Comparison of ENCODE assay signal across 8 cellular contexts in genomic region chr17:47949951-47950350, GRCh38. TPM values are rescaled to one million over a fixed set of nuclear protein-coding genes. Genes with fewer than 3 reads are reported as not detected.
DNase-seq lines count a peak whose midpoint lies in the region; ATAC-seq and TF ChIP-seq lines count a peak whose summit lies in the region.

No MANE protein-coding gene starts in this region.

- peaks cover 2% of the 10 kb centered on the region; the same call in 1 of the 2 replicates for H3F3A ChIP-seq in GM23338 (replicated peaks; ENCODE audit: low read depth)

- intact Hi-C loops in CD4-positive, alpha-beta memory T cell (cut with micrococcal nuclease), result loop anchor here (1.0 to 10.0 kb wide), 4 partner anchors 20 to 668 kb away; no protein-coding TSS in a partner anchor

- H3K9me2 ChIP-seq in GM23338 (ENCODE audit: insufficient read depth), result no peaks in the 10 kb centered on the region

- peak overlapping the region; percentile 92 for H2AFZ ChIP-seq in GM23338

- H3K36me3 ChIP-seq in CD4-positive, alpha-beta memory T cell (ENCODE audit: insufficient read depth, low read length), result peaks cover 4% of the 10 kb centered on the region
- H3K36me3 ChIP-seq in GM23338 (ENCODE audit: insufficient read depth) (no peaks in the 10 kb centered on the region), mucosa of stomach (ENCODE audit: control insufficient read depth, insufficient read depth, low read length) (peaks cover 19% of the 10 kb centered on the region), MG63 (peaks cover 36% of the 10 kb centered on the region)

- peak in 2 of 5 donors; percentile 7 to 15 for DNase-seq in CD4-positive, alpha-beta memory T cell
- DNase-seq in GM23338 (ENCODE audit: low spot score) (peak; percentile 17), erythroblast (lab: John Stamatoyannopoulos, UW) (no peak), MG63 (no peak)
- no peak for DNase-seq in activated naive CD8-positive, alpha-beta T cell treated with anti-CD3 and anti-CD28 coated beads, Interleukin-2, amount 50 U/mL, for 24 hours
- DNase-seq in central memory CD4-positive, alpha-beta T cell, result no peak

- no peaks in the 10 kb centered on the region for H3K79me2 ChIP-seq in GM23338 (replicated peaks; ENCODE audit: insufficient read depth)

- peak overlapping the region in 3 of 7 donors; percentile 47 to 52 (median 49) for H3K27ac Mint-ChIP-seq in CD4-positive, alpha-beta memory T cell
- no peak overlapping the region for H3K27ac Mint-ChIP-seq in GM23338
- H3K27ac Mint-ChIP-seq in activated naive CD8-positive, alpha-beta T cell treated with anti-CD3 and anti-CD28 coated beads, Interleukin-2, amount 50 U/mL, for 24 hours, result peak overlapping the region; percentile 76

- TF ChIP-seq POLR2A in erythroblast (IDR thresholded peaks at IDR 0.05; ENCODE audit: low read length), result no peak

- H3K4me3 Mint-ChIP-seq in CD4-positive, alpha-beta memory T cell, result peak overlapping the region in 4 of 8 donors; percentile 36 to 91 (median 68)
- peak overlapping the region; percentile 63; the same call in 1 of the 3 replicates for H3K4me3 Mint-ChIP-seq in GM23338
- H3K4me3 Mint-ChIP-seq in activated naive CD8-positive, alpha-beta T cell treated with anti-CD3 and anti-CD28 coated beads, Interleukin-2, amount 50 U/mL, for 24 hours, result no peak overlapping the region

- peak overlapping the region; percentile 47 for H3K9ac ChIP-seq in mucosa of stomach (ENCODE audit: low read length)

- peaks cover 17 to 30% (median 23%) of the 10 kb centered on the region in 4 donors for H3K4me1 Mint-ChIP-seq in CD4-positive, alpha-beta memory T cell
- peaks cover 19% of the 10 kb centered on the region for H3K4me1 Mint-ChIP-seq in GM23338
- H3K4me1 Mint-ChIP-seq in activated naive CD8-positive, alpha-beta T cell treated with anti-CD3 and anti-CD28 coated beads, Interleukin-2, amount 50 U/mL, for 24 hours, result peaks cover 37% of the 10 kb centered on the region

- H3K9me3 Mint-ChIP-seq in CD4-positive, alpha-beta memory T cell, result no peaks in the 10 kb centered on the region
- H3K9me3 Mint-ChIP-seq in GM23338, result no peaks in the 10 kb centered on the region
- no peaks in the 10 kb centered on the region for H3K9me3 Mint-ChIP-seq in activated naive CD8-positive, alpha-beta T cell treated with anti-CD3 and anti-CD28 coated beads, Interleukin-2, amount 50 U/mL, for 24 hours

- POLR2A ChIA-PET in CD4-positive, alpha-beta memory T cell (lab: Charles Lee; ENCODE audit: partially characterized antibody), result interaction anchor here (0.8 to 3.8 kb wide), 6 partner anchors 9 to 76 kb away, joined by 4 to 30 read pairs (median 5); partner anchors contain the start of genes CDK5RAP3 and PNPO

- peaks cover 12 to 15% of the 10 kb centered on the region in 2 donors for H3K36me3 Mint-ChIP-seq in CD4-positive, alpha-beta memory T cell
- peaks cover 2% of the 10 kb centered on the region; the same call in 2 of the 3 replicates for H3K36me3 Mint-ChIP-seq in GM23338 (ENCODE audit: low read depth)
- H3K36me3 Mint-ChIP-seq in activated naive CD8-positive, alpha-beta T cell treated with anti-CD3 and anti-CD28 coated beads, Interleukin-2, amount 50 U/mL, for 24 hours (ENCODE audit: low read depth), result peaks cover 22% of the 10 kb centered on the region

- H3K4me3 ChIP-seq in CD4-positive, alpha-beta memory T cell (ENCODE audit: low read length in 2 of 2), result no peak overlapping the region
- H3K4me3 ChIP-seq in GM23338, result no peak overlapping the region
- peak overlapping the region; percentile 4 for H3K4me3 ChIP-seq in mucosa of stomach (ENCODE audit: low read length)
- no peak overlapping the region for H3K4me3 ChIP-seq in MG63

- no peaks in the 10 kb centered on the region for H3K9me3 ChIP-seq in CD4-positive, alpha-beta memory T cell (ENCODE audit: control insufficient read depth in 1 of 2, low read length in 2 of 2)
- H3K9me3 ChIP-seq in mucosa of stomach (ENCODE audit: control insufficient read depth, low read length), result no peaks in the 10 kb centered on the region
- no peaks in the 10 kb centered on the region for H3K9me3 ChIP-seq in MG63

- H3K4me1 ChIP-seq in CD4-positive, alpha-beta memory T cell (ENCODE audit: insufficient read depth, low read length), result peaks cover 30% of the 10 kb centered on the region
- H3K4me1 ChIP-seq in GM23338 (ENCODE audit: insufficient read depth), result 0 out of 2 replicates have a peak, but pooled peaks cover 5% of the 10 kb centered on the region
- H3K4me1 ChIP-seq in mucosa of stomach (ENCODE audit: control insufficient read depth, insufficient read depth, low read length), result peaks cover 76% of the 10 kb centered on the region

- H3K27me3 Mint-ChIP-seq in CD4-positive, alpha-beta memory T cell, result no peaks in the 10 kb centered on the region
- peaks cover 6% of the 10 kb centered on the region for H3K27me3 Mint-ChIP-seq in GM23338 (ENCODE audit: insufficient read depth, low read depth, poor library complexity)
- no peaks in the 10 kb centered on the region for H3K27me3 Mint-ChIP-seq in activated naive CD8-positive, alpha-beta T cell treated with anti-CD3 and anti-CD28 coated beads, Interleukin-2, amount 50 U/mL, for 24 hours

- H4K20me1 ChIP-seq in GM23338 (replicated peaks; ENCODE audit: insufficient read depth), result no peaks in the 10 kb centered on the region

- H3K4me2 ChIP-seq in GM23338, result peak overlapping the region; percentile 74

- peak overlapping the region; percentile 37 for H3K27ac ChIP-seq in CD4-positive, alpha-beta memory T cell (ENCODE audit: low read depth, low read length)
- no peak overlapping the region for H3K27ac ChIP-seq in GM23338 (ENCODE audit: low read depth)

- CTCF ChIA-PET in CD4-positive, alpha-beta memory T cell (lab: Charles Lee; ENCODE audit: partially characterized antibody), result interaction anchor here (0.8 to 15.5 kb wide), 23 partner anchors 10 to 158 kb away, joined by 3 to 244 read pairs (median 5); partner anchors contain the start of genes CDK5RAP3, PNPO and SP2

- no peak for TF ChIP-seq CTCF in GM23338 (conservative IDR thresholded peaks at IDR 0.05; ENCODE audit: low read depth in 2 of 2)

- no peaks in the 10 kb centered on the region for H3K27me3 ChIP-seq in CD4-positive, alpha-beta memory T cell (ENCODE audit: insufficient read depth, low read length)
- H3K27me3 ChIP-seq in GM23338 (ENCODE audit: insufficient read depth) (no peaks in the 10 kb centered on the region), mucosa of stomach (ENCODE audit: control insufficient read depth, insufficient read depth, low read length) (no peaks in the 10 kb centered on the region), MG63 (no peaks in the 10 kb centered on the region)

- ATAC-seq in GM23338, result no peak
- no peak for ATAC-seq in activated naive CD8-positive, alpha-beta T cell treated with anti-CD3 and anti-CD28 coated beads, Interleukin-2, amount 50 U/mL, for 24 hours
- no peak for ATAC-seq in GM18517 (IDR thresholded peaks at IDR 0.05; ENCODE audit: unreplicated experiment)

RNA-seq across cellular contexts. Expression of gene PRR15L, which starts 7.7 kb away (rescaled TPM):
- not detected for total RNA-seq in CD4-positive, alpha-beta memory T cell
- polyA plus RNA-seq in CD4-positive, alpha-beta memory T cell, result under 1 TPM in 1 of 2 donors, not detected in 1; 0.11 TPM
- not detected in 2 replicates for total RNA-seq in GM23338 (2014; rRNA removed; shearing (Covaris generic))
- 0.57 and 0.66 TPM in 2 replicates for polyA plus RNA-seq in GM23338 (2016; fragmentation: Nextera tagmentation; extraction: Ambion mirVana)
- total RNA-seq in MG63 (2014; rRNA removed; shearing (Covaris generic); ENCODE audit: low replicate concordance), result not detected in 2 replicates

RNA-seq across cellular contexts. Expression of gene PNPO, which starts 8.6 kb away (rescaled TPM):
- 10 to 100 TPM; 12.1 TPM for total RNA-seq in CD4-positive, alpha-beta memory T cell
- polyA plus RNA-seq in CD4-positive, alpha-beta memory T cell, result 10 to 100 TPM; 19.9 to 23.4 TPM
- 12.7 and 21.8 TPM in 2 replicates for total RNA-seq in GM23338 (2014; rRNA removed; shearing (Covaris generic))
- 3.9 and 5.0 TPM in 2 replicates for polyA plus RNA-seq in GM23338 (2016; fragmentation: Nextera tagmentation; extraction: Ambion mirVana)
- 41.4 and 89.7 TPM in 2 replicates for total RNA-seq in MG63 (2014; rRNA removed; shearing (Covaris generic); ENCODE audit: low replicate concordance)

RNA-seq across cellular contexts. Expression of gene CDK5RAP3, which starts 21.0 kb away (rescaled TPM):
- 100 to 1,000 TPM; 340 to 343 TPM for total RNA-seq in CD4-positive, alpha-beta memory T cell
- 10 to 100 TPM; 75.1 to 99.2 TPM for polyA plus RNA-seq in CD4-positive, alpha-beta memory T cell
- total RNA-seq in GM23338 (2014; rRNA removed; shearing (Covaris generic)), result 67.0 and 106 TPM in 2 replicates
- polyA plus RNA-seq in GM23338 (2016; fragmentation: Nextera tagmentation; extraction: Ambion mirVana), result 78.9 and 92.6 TPM in 2 replicates
- total RNA-seq in MG63 (2014; rRNA removed; shearing (Covaris generic); ENCODE audit: low replicate concordance), result 53.3 and 59.4 TPM in 2 replicates

RNA-seq across cellular contexts. Expression of gene SP2, which starts 53.9 kb away (rescaled TPM):
- 10 to 100 TPM; 39.6 to 39.9 TPM for total RNA-seq in CD4-positive, alpha-beta memory T cell
- 10 to 100 TPM in 1 of 2 donors, 1 to 10 TPM in 1; 3.0 to 17.1 TPM for polyA plus RNA-seq in CD4-positive, alpha-beta memory T cell
- 6.0 and 7.6 TPM in 2 replicates for total RNA-seq in GM23338 (2014; rRNA removed; shearing (Covaris generic))
- polyA plus RNA-seq in GM23338 (2016; fragmentation: Nextera tagmentation; extraction: Ambion mirVana), result 10.8 and 12.9 TPM in 2 replicates
- 0.81 and 2.3 TPM in 2 replicates for total RNA-seq in MG63 (2014; rRNA removed; shearing (Covaris generic); ENCODE audit: low replicate concordance)
